In genomic region chr19:55586976-55587668, GRCh38 we compare ENCODE assay signal across 8 cellular contexts. TPM values are rescaled to one million over a fixed set of nuclear protein-coding genes. Genes with fewer than 3 reads are reported as not detected.
DNase-seq lines count a peak whose midpoint lies in the region; ATAC-seq and FAIRE-seq lines count a peak whose summit lies in the region.

No MANE protein-coding gene starts in this region.

- peak; percentile 93 for ATAC-seq in GM18909 (IDR thresholded peaks at IDR 0.05; ENCODE audit: poor library complexity, unreplicated experiment)
- peak; percentile 92 for ATAC-seq in HG03442 (IDR thresholded peaks at IDR 0.05; ENCODE audit: unreplicated experiment)
- ATAC-seq in left lobe of liver: peak; percentile 93

- peak; percentile 80 for FAIRE-seq in A204.1 (lab: Jason Lieb, UNC)

- peak; percentile 64 for DNase-seq in NCI-H524 treated with DMSO at 0.1 percent for 48 hours (lab: John Stamatoyannopoulos, UW)
- peak; percentile 94 for DNase-seq in activated CD4-positive, alpha-beta T cell treated with anti-CD3 and anti-CD28 coated beads, Interleukin-2, amount 50 U/mL, for 1 hour
- DNase-seq in dedifferentiated amniotic fluid mesenchymal stem cell (ENCODE audit: extremely low spot score): peak; percentile 81
- peak; percentile 95 for DNase-seq in left lobe of liver (ENCODE audit: low spot score)
- peak; percentile 96 for DNase-seq in stimulated activated CD4-positive, alpha-beta T cell treated with anti-CD3 and anti-CD28 coated beads, Interleukin-1b, Interleukin-23, amount 100 ng/mL, for 48 hours

RNA-seq across cellular contexts. Expression of gene ZNF579, which starts 6.5 kb away (rescaled TPM):
- total RNA-seq in left lobe of liver: 4.5 TPM

RNA-seq across cellular contexts. Expression of gene FIZ1, which starts 12.2 kb away (rescaled TPM):
- 6.7 TPM for total RNA-seq in left lobe of liver

RNA-seq across cellular contexts. Expression of gene ZNF524, which starts 13.0 kb away (rescaled TPM):
- 13.2 TPM for total RNA-seq in left lobe of liver

RNA-seq across cellular contexts. Expression of gene ZNF865, which starts 18.3 kb away (rescaled TPM):
- 8.1 TPM for total RNA-seq in left lobe of liver

RNA-seq across cellular contexts. Expression of gene ZNF784, which starts 37.2 kb away (rescaled TPM):
- 5.3 TPM for total RNA-seq in left lobe of liver

Comparison
In these comparisons a context has a peak if more than half of its experiments do, and no peak if none do; other contexts are left out.
1. Peak in every context shown above with its lines: DNase-seq and ATAC-seq.